18 cellular contexts compared by ENCODE assay signal in the genomic region with DNA sequence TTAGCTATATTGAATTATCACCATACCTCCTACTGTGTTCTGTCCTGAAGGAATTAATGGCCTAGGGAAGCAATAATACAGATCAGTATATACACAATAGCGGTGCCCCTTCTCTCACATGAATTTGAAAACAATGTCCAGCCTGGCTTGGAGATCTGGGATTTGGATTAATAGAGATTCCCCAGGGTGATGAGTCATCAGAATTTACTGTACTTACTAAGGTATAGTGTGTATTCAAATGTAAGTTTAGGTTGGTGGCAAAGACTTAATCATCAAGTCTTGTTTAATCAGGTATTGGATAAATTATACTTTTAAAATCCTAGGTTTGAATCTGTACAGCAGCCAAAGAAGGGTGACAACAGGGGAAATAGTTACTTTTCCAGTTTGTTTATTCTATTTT.
DNase-seq lines count a peak whose midpoint lies in the region; TF ChIP-seq lines count a peak whose summit lies in the region.
"Had no signal": no experiment of that assay in that cellular context is flagged by ENCODE, and none has a peak within 500 bp of the region (broad histone marks: within the 10 kb centered on the region; RNA-seq: fewer than 3 reads in every experiment).

No MANE protein-coding gene starts in this region.

- peaks cover 25% of the 10 kb centered on the region; the same call in 1 of the 2 replicates for H3F3A ChIP-seq in GM23248 (ENCODE audit: insufficient read depth)

- H3K27me3 ChIP-seq in GM23248 (replicated peaks; ENCODE audit: insufficient read depth) = no peaks in the 10 kb centered on the region
- H3K27me3 ChIP-seq in rectal smooth muscle tissue (ENCODE audit: control insufficient read depth, insufficient read depth, low read length) = no peaks in the 10 kb centered on the region
- H3K27me3 ChIP-seq: dorsolateral prefrontal cortex had no signal

- H3K9me3 ChIP-seq in GM23248 (ENCODE audit: low read depth) = no peaks in the 10 kb centered on the region
- H3K9me3 ChIP-seq: Caco-2, spleen had no signal

- no peak for TF ChIP-seq CTCF in fibroblast of mammary gland (conservative IDR thresholded peaks at IDR 0.05; ENCODE audit: control insufficient read depth, insufficient read depth, low read depth, low read length)

- in situ Hi-C loops in GM23248 (cut with MboI) = no loop called here

- H3K9ac ChIP-seq in GM23248 (no peak overlapping the region), rectal smooth muscle tissue (ENCODE audit: low read length) (no peak overlapping the region)

- H3K36me3 ChIP-seq in GM23248 (ENCODE audit: low read depth) = no peaks in the 10 kb centered on the region
- no peaks in the 10 kb centered on the region for H3K36me3 ChIP-seq in rectal smooth muscle tissue (ENCODE audit: control insufficient read depth, insufficient read depth, low read length)
- H3K36me3 ChIP-seq: spleen had no signal

- H3K79me2 ChIP-seq in GM23248 (ENCODE audit: insufficient read depth) = no peaks in the 10 kb centered on the region

- H4K20me1 ChIP-seq in GM23248 (ENCODE audit: insufficient read depth) = no peaks in the 10 kb centered on the region

- H3K27ac ChIP-seq in GM23248 (no peak overlapping the region), rectal smooth muscle tissue (ENCODE audit: low read depth, low read length) (peak overlapping the region; percentile 68)
- H3K27ac ChIP-seq: spleen had no signal

- WGBS in GM23248 (ENCODE audit: low coverage in 1 of 2, low lambda C conversion rate in 2 of 2, missing lambda C conversion rate in 2 of 2), 2 experiments = 97 to 100% methylated on average over 1 of the region's 1 CpG

- H3K4me1 ChIP-seq in GM23248 (ENCODE audit: insufficient read depth) (peaks cover 31% of the 10 kb centered on the region), rectal smooth muscle tissue (ENCODE audit: control insufficient read depth, insufficient read depth, low read length) (peaks cover 19% of the 10 kb centered on the region)
- H3K4me1 ChIP-seq: Caco-2, spleen had no signal

- H3K4me3 ChIP-seq in GM23248 = no peak overlapping the region
- no peak overlapping the region for H3K4me3 ChIP-seq in fibroblast of mammary gland (ENCODE audit: control insufficient read depth, low read depth, low read length)
- H3K4me3 ChIP-seq in rectal smooth muscle tissue (ENCODE audit: low read length) = no peak overlapping the region
- H3K4me3 ChIP-seq: dorsolateral prefrontal cortex, spleen had no signal

- H3K9me2 ChIP-seq in GM23248 (ENCODE audit: insufficient read depth) = no peaks in the 10 kb centered on the region

- no peak overlapping the region for H2AFZ ChIP-seq in GM23248

- peak; percentile 55 for DNase-seq in GM23248
- peak; percentile 33 for DNase-seq in RPMI7951 (ENCODE audit: low read depth)
- DNase-seq in fibroblast of mammary gland (ENCODE audit: low read depth) = peak; percentile 70
- no peak for DNase-seq in stimulated activated naive CD4-positive, alpha-beta T cell treated with Interleukin-2 at 50 U/mL for 16 hours (lab: John Stamatoyannopoulos, UW)
- DNase-seq in NCI-H1105 treated with DMSO at 0.1 percent for 48 hours (lab: John Stamatoyannopoulos, UW) = no peak
- no peak for DNase-seq in D341Med (ENCODE audit: low spot score)
- DNase-seq in NCI-H2171 treated with DMSO at 0.1 percent for 48 hours (lab: John Stamatoyannopoulos, UW) = no peak
- DNase-seq: activated CD4-positive, alpha-beta T cell treated with anti-CD3 and anti-CD28 coated beads for 4 hours; activated CD8-positive, alpha-beta memory T cell treated with anti-CD3 and anti-CD28 coated beads, Interleukin-2, amount 50 U/mL, for 4 hours; activated naive CD4-positive, alpha-beta T cell treated with Interleukin-2 at 50 U/mL for 16 hours; AML-193; Caco-2; NCI-H2171; NK-92 treated with Interleukin-12 subunit alpha and Interleukin-12 subunit beta, amount 100 ng/mL, for 24 hours; spleen; T1000 had no signal

- H3K4me2 ChIP-seq in GM23248 (ENCODE audit: unreplicated experiment) = peak overlapping the region; percentile 0

Comparison
In these comparisons a context has a peak if more than half of its experiments do, and no peak if none do; other contexts are left out.
1. DNase-seq: peak in GM23248 (single experiment), RPMI7951 (single experiment) and fibroblast of mammary gland (single experiment); none in stimulated activated naive CD4-positive, alpha-beta T cell treated with Interleukin-2 at 50 U/mL for 16 hours (single experiment), NCI-H1105 treated with DMSO at 0.1 percent for 48 hours (single experiment), D341Med (single experiment) and NCI-H2171 treated with DMSO at 0.1 percent for 48 hours (single experiment).